Comparison of ENCODE assay signal across 10 cellular contexts in the genomic region with DNA sequence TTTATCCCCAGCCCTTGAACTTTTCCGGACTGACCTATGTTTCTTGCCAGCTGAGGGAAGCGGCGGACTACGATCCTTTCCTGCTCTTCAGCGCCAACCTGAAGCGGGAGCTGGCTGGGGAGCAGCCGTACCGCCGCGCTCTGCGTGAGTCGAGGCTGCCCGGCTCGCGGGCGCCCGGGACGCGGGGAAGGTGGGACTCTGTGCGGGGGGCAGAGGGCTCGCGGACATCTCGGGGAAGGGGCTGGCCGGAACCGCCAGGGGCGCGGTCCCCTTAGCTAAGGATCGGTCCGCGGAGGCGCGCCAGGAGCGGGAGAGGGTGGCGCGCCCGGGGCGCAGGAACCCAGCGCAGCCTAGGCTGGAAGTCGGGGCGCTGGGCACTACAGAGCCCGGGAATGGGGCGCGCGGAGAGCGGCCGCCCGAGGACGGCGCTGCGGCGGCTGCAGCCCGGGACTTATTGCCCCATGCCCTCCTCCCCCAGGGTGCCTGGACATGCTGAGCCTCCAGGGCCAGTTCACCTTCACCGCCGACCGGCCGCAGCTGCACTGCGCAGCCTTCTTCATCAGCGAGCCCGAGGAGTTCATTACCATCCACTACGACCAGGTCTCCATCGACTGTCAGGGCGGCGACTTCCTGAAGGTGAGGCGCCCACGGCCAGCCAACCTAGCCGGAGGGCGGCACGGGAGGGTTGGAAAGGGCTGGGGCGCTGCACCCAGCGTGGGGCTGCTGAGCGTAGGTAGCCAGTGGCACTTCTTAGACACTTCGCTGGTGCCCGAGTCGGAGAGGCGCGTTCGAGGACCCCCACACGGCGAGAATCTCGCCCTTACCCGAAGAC. TPM values are rescaled to one million over a fixed set of nuclear protein-coding genes. Genes with fewer than 3 reads are reported as not detected.
A peak's percentile ranks its signal among the peaks of the same experiment; 100 is the strongest.
DNase-seq lines count a peak whose midpoint lies in the region; ATAC-seq and TF ChIP-seq lines count a peak whose summit lies in the region.
"Had no signal": no experiment of that assay in that cellular context is flagged by ENCODE, and none has a peak within 500 bp of the region (broad histone marks: within the 10 kb centered on the region; RNA-seq: fewer than 3 reads in every experiment).

No MANE protein-coding gene starts in this region.

- H3K9ac ChIP-seq in H9 (ENCODE audit: extremely low read depth, insufficient read length, low read length), result no peak overlapping the region
- no peak overlapping the region for H3K9ac ChIP-seq in adipocyte (ENCODE audit: low read length)

- H4K5ac ChIP-seq in H9 (ENCODE audit: insufficient read length, low read depth, low read length), result no peak overlapping the region

- H3K4me3 ChIP-seq in adipocyte (ENCODE audit: low read length), result peak overlapping the region; percentile 65
- peak overlapping the region; percentile 58 for H3K4me3 ChIP-seq in iPS-11a (ENCODE audit: low read depth, low read length)
- H3K4me3 ChIP-seq in sigmoid colon, result peak overlapping the region in 3 of 4 donors; percentile 20 to 37 (median 37)

- ATAC-seq in GM19467 (IDR thresholded peaks at IDR 0.05; ENCODE audit: unreplicated experiment) (no peak), GM19023 (IDR thresholded peaks at IDR 0.05; ENCODE audit: unreplicated experiment) (no peak), HG03354 (IDR thresholded peaks at IDR 0.05; ENCODE audit: poor library complexity, severe bottlenecking, unreplicated experiment) (no peak)

- peak overlapping the region; percentile 68 to 80 for H3K4me3 Mint-ChIP-seq in H9

- H3K23me2 ChIP-seq in H9 (ENCODE audit: insufficient read length, low read depth, low read length, poor library complexity, severe bottlenecking), result peaks cover 14% of the 10 kb centered on the region

- H3K36me3 ChIP-seq in adipocyte (ENCODE audit: control insufficient read depth, insufficient read depth, low read length, severe bottlenecking) (no peaks in the 10 kb centered on the region), sigmoid colon (no peaks in the 10 kb centered on the region)

- no peak overlapping the region for H3K56ac ChIP-seq in H9 (ENCODE audit: insufficient read length, low read depth, low read length)

- TF ChIP-seq POLR2A in sigmoid colon (IDR thresholded peaks at IDR 0.05), result no peak

- no peak overlapping the region for H2BK12ac ChIP-seq in H9 (ENCODE audit: insufficient read length, low read depth, low read length)

- no peak overlapping the region for H3K23ac ChIP-seq in H9 (ENCODE audit: insufficient read length, low read depth, low read length)

- TF ChIP-seq CTCF in H9 (conservative IDR thresholded peaks at IDR 0.05) (peak; percentile 43), sigmoid colon (IDR thresholded peaks at IDR 0.05) (no peak)

- H3K27me3 ChIP-seq in H9 (ENCODE audit: insufficient read depth, low read length) (peaks cover 33% of the 10 kb centered on the region), adipocyte (replicated peaks; ENCODE audit: control insufficient read depth, insufficient read depth, low read length) (peaks cover 23% of the 10 kb centered on the region), sigmoid colon (peaks cover 12 to 31% (median 17%) of the 10 kb centered on the region in 3 donors)

- H3K9me3 Mint-ChIP-seq in H9, result no peaks in the 10 kb centered on the region; a peak in 1 of 5 replicates

- no peak overlapping the region for H4K8ac ChIP-seq in H9 (replicated peaks; ENCODE audit: insufficient read length, low read depth, low read length)

- no peaks in the 10 kb centered on the region for H4K20me1 ChIP-seq in H9 (ENCODE audit: control insufficient read depth, insufficient read depth, insufficient read length)

- TF ChIP-seq EP300 in sigmoid colon (IDR thresholded peaks at IDR 0.05), result no peak

- H3K27me3 Mint-ChIP-seq in H9 (ENCODE audit: low read depth), result peaks cover 67% of the 10 kb centered on the region

- no peak overlapping the region for H2AFZ ChIP-seq in H9 (ENCODE audit: low read length)

- H3K36me3 Mint-ChIP-seq in H9 (ENCODE audit: insufficient read depth in 1 of 3, low read depth in 3 of 3), result no peaks in the 10 kb centered on the region; a peak in 1 of 7 replicates

- H3K9me3 ChIP-seq in H9 (ENCODE audit: control insufficient read depth, low read depth, low read length) (no peaks in the 10 kb centered on the region), adipocyte (ENCODE audit: control insufficient read depth, low read length) (no peaks in the 10 kb centered on the region), sigmoid colon (no peaks in the 10 kb centered on the region)

- H3K18ac ChIP-seq in H9 (ENCODE audit: insufficient read length, low read depth, low read length), result no peak overlapping the region

- H3K27ac ChIP-seq in H9 (ENCODE audit: insufficient read length, low read depth, low read length) (no peak overlapping the region), sigmoid colon (no peak overlapping the region)

- H4K91ac ChIP-seq in H9 (ENCODE audit: insufficient read length, low read depth, low read length), result no peak overlapping the region

- no peak overlapping the region for H2BK120ac ChIP-seq in H9 (ENCODE audit: low read depth, low read length, poor library complexity, severe bottlenecking)

- no peaks in the 10 kb centered on the region for H3K79me1 ChIP-seq in H9 (ENCODE audit: insufficient read depth, low read depth, low read length, poor library complexity, severe bottlenecking)

- peak; percentile 38 for DNase-seq in H9
- peak; percentile 30 for DNase-seq in adipocyte (ENCODE audit: low read depth)
- DNase-seq in sigmoid colon, result no peak
- no peak for DNase-seq in NCI-H2081 treated with DMSO at 0.1 percent for 48 hours (lab: John Stamatoyannopoulos, UW)

- intact Hi-C loops in sigmoid colon (cut with DNase I), result no loop called here

- no peak overlapping the region for H2AK5ac ChIP-seq in H9 (ENCODE audit: insufficient read length, low read length)

- H3T11ph ChIP-seq in H9 (ENCODE audit: low read length), result no peak overlapping the region

- H3K4me1 ChIP-seq in H9 (ENCODE audit: insufficient read depth, low read length) (peaks cover 3% of the 10 kb centered on the region; the same call in 1 of the 2 replicates), adipocyte (ENCODE audit: control insufficient read depth, insufficient read depth, low read length) (peaks cover 8% of the 10 kb centered on the region), sigmoid colon (peaks cover 0 to 15% (median 6%) of the 10 kb centered on the region in 4 donors)

- H3K14ac ChIP-seq in H9 (ENCODE audit: insufficient read depth, low read length), result no peak overlapping the region; the same call in 1 of the 2 replicates

- no CpG with 5 or more reads among the region's 81 CpGs for WGBS in H9 (ENCODE audit: extremely low coverage, insufficient read length, low lambda C conversion rate)
- WGBS in sigmoid colon, 2 donors, result 2 to 11% methylated on average over 81 of the region's 81 CpGs

- H2BK15ac ChIP-seq in H9 (ENCODE audit: low read depth, low read length), result no peak overlapping the region

- H3K79me2 ChIP-seq in H9 (ENCODE audit: insufficient read depth, low read length), result no peaks in the 10 kb centered on the region

- no peak overlapping the region for H2BK5ac ChIP-seq in H9 (ENCODE audit: insufficient read length, low read length)

- H3K4me1 Mint-ChIP-seq in H9, result peaks cover 12 to 14% of the 10 kb centered on the region in 2 experiments

- no peak overlapping the region for H2BK20ac ChIP-seq in H9 (ENCODE audit: low read depth, low read length, poor library complexity, severe bottlenecking)

- no peak overlapping the region for H3K4ac ChIP-seq in H9 (ENCODE audit: low read depth, low read length)

- H3K4me2 ChIP-seq in H9 (ENCODE audit: insufficient read depth, insufficient read length, low read length), result peak overlapping the region; percentile 89

- H3K27ac Mint-ChIP-seq in H9, result no peak overlapping the region

RNA-seq across cellular contexts. Expression of a gene that starts 0.9 kb away (rescaled TPM):
- total RNA-seq in H9 (2021) (not detected in 2 replicates), sigmoid colon (1 to 10 TPM in 1 of 4 donors, under 1 TPM in 1, not detected in 2; 0.54 to 3.2 TPM)
- polyA plus RNA-seq in sigmoid colon, result 1 to 10 TPM in 1 of 3 donors, under 1 TPM in 2; 0.31 to 1.8 (median 0.92) TPM
- total RNA-seq: pulmonary artery endothelial cell, SK-MEL-5 had no signal

Comparison
In these comparisons a context has a peak if more than half of its experiments do, and no peak if none do; other contexts are left out.
1. DNase-seq: peak in H9 (single experiment) and adipocyte (single experiment); none in sigmoid colon (single experiment) and NCI-H2081 treated with DMSO at 0.1 percent for 48 hours (single experiment).
2. Peak in every context shown above with its lines, with median percentiles within 50 percentile points of each other: H3K4me3 ChIP-seq.